1 cellular context compared by ENCODE assay signal in the genomic region with DNA sequence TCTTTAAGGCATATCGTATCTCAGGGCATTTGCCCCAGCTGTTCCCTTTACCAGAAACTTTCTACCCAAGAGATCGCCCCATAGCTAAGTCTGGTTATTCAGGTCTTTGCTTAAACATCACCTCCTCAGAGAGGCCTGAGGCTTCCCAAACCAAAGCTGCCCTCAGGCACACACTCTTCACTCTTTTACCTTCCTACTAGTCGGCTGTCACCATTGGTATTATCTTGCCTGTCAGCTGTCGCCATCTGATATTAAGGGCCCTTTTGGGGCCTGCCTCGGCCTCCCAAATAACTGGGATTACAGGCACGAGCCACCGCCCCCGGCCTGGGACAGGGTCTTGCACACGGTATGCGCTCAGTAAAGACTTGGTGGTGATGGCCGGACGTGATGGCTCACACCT.
TF ChIP-seq lines count a peak whose summit lies in the region.

No MANE protein-coding gene starts in this region.

TF ChIP-seq in K562, 482 proteins besides CTCF, POLR2A, EP300 and RAD21:
- TF ChIP-seq, protein P1, sequence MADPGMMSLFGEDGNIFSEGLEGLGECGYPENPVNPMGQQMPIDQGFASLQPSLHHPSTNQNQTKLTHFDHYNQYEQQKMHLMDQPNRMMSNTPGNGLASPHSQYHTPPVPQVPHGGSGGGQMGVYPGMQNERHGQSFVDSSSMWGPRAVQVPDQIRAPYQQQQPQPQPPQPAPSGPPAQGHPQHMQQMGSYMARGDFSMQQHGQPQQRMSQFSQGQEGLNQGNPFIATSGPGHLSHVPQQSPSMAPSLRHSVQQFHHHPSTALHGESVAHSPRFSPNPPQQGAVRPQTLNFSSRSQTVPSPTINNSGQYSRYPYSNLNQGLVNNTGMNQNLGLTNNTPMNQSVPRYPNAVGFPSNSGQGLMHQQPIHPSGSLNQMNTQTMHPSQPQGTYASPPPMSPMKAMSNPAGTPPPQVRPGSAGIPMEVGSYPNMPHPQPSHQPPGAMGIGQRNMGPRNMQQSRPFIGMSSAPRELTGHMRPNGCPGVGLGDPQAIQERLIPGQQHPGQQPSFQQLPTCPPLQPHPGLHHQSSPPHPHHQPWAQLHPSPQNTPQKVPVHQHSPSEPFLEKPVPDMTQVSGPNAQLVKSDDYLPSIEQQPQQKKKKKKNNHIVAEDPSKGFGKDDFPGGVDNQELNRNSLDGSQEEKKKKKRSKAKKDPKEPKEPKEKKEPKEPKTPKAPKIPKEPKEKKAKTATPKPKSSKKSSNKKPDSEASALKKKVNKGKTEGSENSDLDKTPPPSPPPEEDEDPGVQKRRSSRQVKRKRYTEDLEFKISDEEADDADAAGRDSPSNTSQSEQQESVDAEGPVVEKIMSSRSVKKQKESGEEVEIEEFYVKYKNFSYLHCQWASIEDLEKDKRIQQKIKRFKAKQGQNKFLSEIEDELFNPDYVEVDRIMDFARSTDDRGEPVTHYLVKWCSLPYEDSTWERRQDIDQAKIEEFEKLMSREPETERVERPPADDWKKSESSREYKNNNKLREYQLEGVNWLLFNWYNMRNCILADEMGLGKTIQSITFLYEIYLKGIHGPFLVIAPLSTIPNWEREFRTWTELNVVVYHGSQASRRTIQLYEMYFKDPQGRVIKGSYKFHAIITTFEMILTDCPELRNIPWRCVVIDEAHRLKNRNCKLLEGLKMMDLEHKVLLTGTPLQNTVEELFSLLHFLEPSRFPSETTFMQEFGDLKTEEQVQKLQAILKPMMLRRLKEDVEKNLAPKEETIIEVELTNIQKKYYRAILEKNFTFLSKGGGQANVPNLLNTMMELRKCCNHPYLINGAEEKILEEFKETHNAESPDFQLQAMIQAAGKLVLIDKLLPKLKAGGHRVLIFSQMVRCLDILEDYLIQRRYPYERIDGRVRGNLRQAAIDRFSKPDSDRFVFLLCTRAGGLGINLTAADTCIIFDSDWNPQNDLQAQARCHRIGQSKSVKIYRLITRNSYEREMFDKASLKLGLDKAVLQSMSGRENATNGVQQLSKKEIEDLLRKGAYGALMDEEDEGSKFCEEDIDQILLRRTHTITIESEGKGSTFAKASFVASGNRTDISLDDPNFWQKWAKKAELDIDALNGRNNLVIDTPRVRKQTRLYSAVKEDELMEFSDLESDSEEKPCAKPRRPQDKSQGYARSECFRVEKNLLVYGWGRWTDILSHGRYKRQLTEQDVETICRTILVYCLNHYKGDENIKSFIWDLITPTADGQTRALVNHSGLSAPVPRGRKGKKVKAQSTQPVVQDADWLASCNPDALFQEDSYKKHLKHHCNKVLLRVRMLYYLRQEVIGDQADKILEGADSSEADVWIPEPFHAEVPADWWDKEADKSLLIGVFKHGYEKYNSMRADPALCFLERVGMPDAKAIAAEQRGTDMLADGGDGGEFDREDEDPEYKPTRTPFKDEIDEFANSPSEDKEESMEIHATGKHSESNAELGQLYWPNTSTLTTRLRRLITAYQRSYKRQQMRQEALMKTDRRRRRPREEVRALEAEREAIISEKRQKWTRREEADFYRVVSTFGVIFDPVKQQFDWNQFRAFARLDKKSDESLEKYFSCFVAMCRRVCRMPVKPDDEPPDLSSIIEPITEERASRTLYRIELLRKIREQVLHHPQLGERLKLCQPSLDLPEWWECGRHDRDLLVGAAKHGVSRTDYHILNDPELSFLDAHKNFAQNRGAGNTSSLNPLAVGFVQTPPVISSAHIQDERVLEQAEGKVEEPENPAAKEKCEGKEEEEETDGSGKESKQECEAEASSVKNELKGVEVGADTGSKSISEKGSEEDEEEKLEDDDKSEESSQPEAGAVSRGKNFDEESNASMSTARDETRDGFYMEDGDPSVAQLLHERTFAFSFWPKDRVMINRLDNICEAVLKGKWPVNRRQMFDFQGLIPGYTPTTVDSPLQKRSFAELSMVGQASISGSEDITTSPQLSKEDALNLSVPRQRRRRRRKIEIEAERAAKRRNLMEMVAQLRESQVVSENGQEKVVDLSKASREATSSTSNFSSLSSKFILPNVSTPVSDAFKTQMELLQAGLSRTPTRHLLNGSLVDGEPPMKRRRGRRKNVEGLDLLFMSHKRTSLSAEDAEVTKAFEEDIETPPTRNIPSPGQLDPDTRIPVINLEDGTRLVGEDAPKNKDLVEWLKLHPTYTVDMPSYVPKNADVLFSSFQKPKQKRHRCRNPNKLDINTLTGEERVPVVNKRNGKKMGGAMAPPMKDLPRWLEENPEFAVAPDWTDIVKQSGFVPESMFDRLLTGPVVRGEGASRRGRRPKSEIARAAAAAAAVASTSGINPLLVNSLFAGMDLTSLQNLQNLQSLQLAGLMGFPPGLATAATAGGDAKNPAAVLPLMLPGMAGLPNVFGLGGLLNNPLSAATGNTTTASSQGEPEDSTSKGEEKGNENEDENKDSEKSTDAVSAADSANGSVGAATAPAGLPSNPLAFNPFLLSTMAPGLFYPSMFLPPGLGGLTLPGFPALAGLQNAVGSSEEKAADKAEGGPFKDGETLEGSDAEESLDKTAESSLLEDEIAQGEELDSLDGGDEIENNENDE (IDR thresholded peaks at IDR 0.05; ENCODE audit: low read depth, low read length) = no peak
- TF ChIP-seq ARID1B (IDR thresholded peaks at IDR 0.05) (0 out of 2 replicates have a peak, but pooled peaks have one; percentile 16), DACH1 (IDR thresholded peaks at IDR 0.05; ENCODE audit: partially characterized antibody) (peak; percentile 61), ZFP1 (CRISPR knock-in tag; IDR thresholded peaks at IDR 0.05) (no peak)
- TF ChIP-seq, protein P2, sequence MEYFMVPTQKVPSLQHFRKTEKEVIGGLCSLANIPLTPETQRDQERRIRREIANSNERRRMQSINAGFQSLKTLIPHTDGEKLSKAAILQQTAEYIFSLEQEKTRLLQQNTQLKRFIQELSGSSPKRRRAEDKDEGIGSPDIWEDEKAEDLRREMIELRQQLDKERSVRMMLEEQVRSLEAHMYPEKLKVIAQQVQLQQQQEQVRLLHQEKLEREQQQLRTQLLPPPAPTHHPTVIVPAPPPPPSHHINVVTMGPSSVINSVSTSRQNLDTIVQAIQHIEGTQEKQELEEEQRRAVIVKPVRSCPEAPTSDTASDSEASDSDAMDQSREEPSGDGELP (CRISPR knock-in tag; IDR thresholded peaks at IDR 0.05; ENCODE audit: borderline replicate concordance) = peak; percentile 49; the same call in 1 of the 2 replicates
